ENCODE assay signal across 12 cellular contexts in genomic region chr2:139825726-139826125, GRCh38.
"Had no signal": no experiment of that assay in that cellular context is flagged by ENCODE, and none has a peak within 500 bp of the region (broad histone marks: within the 10 kb centered on the region; RNA-seq: fewer than 3 reads in every experiment).

No MANE protein-coding gene starts in this region.

- H3K4me3 ChIP-seq: hepatocyte, left ventricle myocardium inferior had no signal

- H3K27ac ChIP-seq: hepatocyte, left ventricle myocardium inferior, neutrophil had no signal

- H2AFZ ChIP-seq: hepatocyte had no signal

- H3K4me1 ChIP-seq: left ventricle myocardium inferior had no signal

- H3K4me2 ChIP-seq: hepatocyte had no signal

- DNase-seq: activated CD4-positive, CD25-positive, alpha-beta regulatory T cell treated with anti-CD3 and anti-CD28 coated beads, Interleukin-2, amount 50 U/mL, for 72 hours; activated naive CD4-positive, alpha-beta T cell treated with Interleukin-2 at 50 U/mL for 16 hours; activated T-cell treated with anti-CD3 and anti-CD28 coated beads for 4 hours; aorta; left ventricle myocardium inferior; mesendoderm; natural killer cell; retina; stimulated activated CD4-positive, alpha-beta T cell treated with anti-CD3 and anti-CD28 coated beads, Interleukin-2, amount 100 ng/mL, for 48 hours; T-helper 9 cell had no signal

- H3K27me3 ChIP-seq: hepatocyte, neutrophil had no signal

- H3K9me3 ChIP-seq: neutrophil had no signal

- H3K36me3 ChIP-seq: left ventricle myocardium inferior, neutrophil had no signal
